8 cellular contexts compared by ENCODE assay signal in genomic region chr5:56269216-56269927, GRCh38. TPM values are rescaled to one million over a fixed set of nuclear protein-coding genes. Genes with fewer than 3 reads are reported as not detected.
DNase-seq lines count a peak whose midpoint lies in the region; ATAC-seq and TF ChIP-seq lines count a peak whose summit lies in the region.

No MANE protein-coding gene starts in this region.

- H3K9me3 ChIP-seq in CD4-positive, alpha-beta T cell (ENCODE audit: control insufficient read depth, low read length): no peaks in the 10 kb centered on the region
- H3K9me3 ChIP-seq in adrenal gland (replicated peaks in 1 of 3) (no peaks in the 10 kb centered on the region), uterus (no peaks in the 10 kb centered on the region)

- no peaks in the 10 kb centered on the region for H3K27me3 Mint-ChIP-seq in CD4-positive, alpha-beta T cell

- H3K27ac Mint-ChIP-seq in CD4-positive, alpha-beta T cell: no peak overlapping the region

- H3K4me1 ChIP-seq in adrenal gland (replicated peaks in 1 of 2): peaks cover 0 to 6% of the 10 kb centered on the region in 2 donors
- H3K4me1 ChIP-seq in uterus: no peaks in the 10 kb centered on the region

- H3K4me1 Mint-ChIP-seq in CD4-positive, alpha-beta T cell (ENCODE audit: low read depth): peaks cover 19% of the 10 kb centered on the region

- 27 to 43% (median 38%) methylated on average over 6 of the region's 6 CpGs for WGBS in adrenal gland, 4 donors

- H3K9me3 Mint-ChIP-seq in CD4-positive, alpha-beta T cell: no peaks in the 10 kb centered on the region

- intact Hi-C loops in CD4-positive, alpha-beta T cell (cut with DNase I, micrococcal nuclease): no loop called here
- intact Hi-C loops in adrenal gland (cut with DNase I) (no loop called here), uterus (cut with DNase I; ENCODE audit: low total_unique reads) (loop anchor here (5.0 kb wide), 1 partner anchor 568 kb away; no protein-coding TSS in a partner anchor), posterior vena cava (cut with DNase I) (no loop called here)

- no peaks in the 10 kb centered on the region for H3K36me3 Mint-ChIP-seq in CD4-positive, alpha-beta T cell (ENCODE audit: low read depth)

- no peak for TF ChIP-seq CTCF in CD4-positive, alpha-beta T cell (IDR thresholded peaks at IDR 0.05)
- TF ChIP-seq CTCF in adrenal gland (IDR thresholded peaks at IDR 0.05) (peak; percentile 22 to 52 (median 43)), uterus (IDR thresholded peaks at IDR 0.05) (peak in 3 of 4 experiments; percentile 33 to 57 (median 51))

- CTCF ChIA-PET in CD4-positive, alpha-beta T cell (lab: Charles Lee): interaction anchor here (0.6 to 3.6 kb wide), 9 partner anchors 33 to 1243 kb away, joined by 3 to 40 read pairs (median 3); no protein-coding TSS in a partner anchor

- H3K27me3 ChIP-seq in CD4-positive, alpha-beta T cell (ENCODE audit: control insufficient read depth, insufficient read depth, low read length): no peaks in the 10 kb centered on the region
- H3K27me3 ChIP-seq in adrenal gland (no peaks in the 10 kb centered on the region), uterus (no peaks in the 10 kb centered on the region)

- no peak overlapping the region for H3K4me3 ChIP-seq in adrenal gland
- H3K4me3 ChIP-seq in uterus: no peak overlapping the region

- peak; percentile 18 for ATAC-seq in CD4-positive, alpha-beta T cell (ENCODE audit: poor library complexity)
- peak; percentile 67 for ATAC-seq in GM19351 (IDR thresholded peaks at IDR 0.05; ENCODE audit: unreplicated experiment)

- no peak overlapping the region for H3K27ac ChIP-seq in CD4-positive, alpha-beta T cell (ENCODE audit: low read depth, low read length)
- H3K27ac ChIP-seq in adrenal gland: no peak overlapping the region
- H3K27ac ChIP-seq in uterus: no peak overlapping the region

- no peaks in the 10 kb centered on the region for H3K36me3 ChIP-seq in adrenal gland (replicated peaks in 1 of 2)
- H3K36me3 ChIP-seq in uterus: no peaks in the 10 kb centered on the region

- H3K4me3 Mint-ChIP-seq in CD4-positive, alpha-beta T cell: no peak overlapping the region

- peak in 3 of 10 experiments; percentile 12 to 17 (median 13) for DNase-seq in CD4-positive, alpha-beta T cell
- DNase-seq in NAMALWA (ENCODE audit: low spot score) (peak; percentile 47), adrenal gland (peak in 3 of 7 donors; percentile 32 to 42 (median 35)), iris pigment epithelial cell (ENCODE audit: low read depth) (peak; percentile 74), uterus (peak in 1 of 2 donors; percentile 43), posterior vena cava (ENCODE audit: low spot score) (no peak), ureter (ENCODE audit: low spot score) (no peak)

- TF ChIP-seq POLR2A in adrenal gland (IDR thresholded peaks at IDR 0.05) (no peak), uterus (IDR thresholded peaks at IDR 0.05) (no peak)

- POLR2A ChIA-PET in CD4-positive, alpha-beta T cell (lab: Charles Lee): interaction anchor here (0.8 to 2.6 kb wide), 2 partner anchors 564 to 568 kb away, joined by 3 to 28 read pairs; no protein-coding TSS in a partner anchor

RNA-seq across cellular contexts. Expression of gene ANKRD55, which starts 36.2 kb away (rescaled TPM):
- total RNA-seq in CD4-positive, alpha-beta T cell: 10 to 100 TPM in 1 of 2 experiments, 1 to 10 TPM in 1; 9.7 to 10.2 TPM
- total RNA-seq in adrenal gland (under 1 TPM in 5 of 8 donors, not detected in 3; 0.21 to 0.81 (median 0.36) TPM), uterus (under 1 TPM in 1 of 4 donors, not detected in 3; 0.55 TPM), posterior vena cava (under 1 TPM; 0.14 to 0.79 TPM), ureter (0.34 TPM)
- polyA plus RNA-seq in adrenal gland: under 1 TPM in 2 of 3 donors, not detected in 1; 0.03 to 0.31 TPM

Comparison
In these comparisons a context has a peak if more than half of its experiments do, and no peak if none do; other contexts are left out.
1. DNase-seq: peak in NAMALWA (single experiment) and iris pigment epithelial cell (single experiment); none in posterior vena cava (single experiment) and ureter (single experiment).